26 cellular contexts compared by ENCODE assay signal in genomic region chr11:39294648-39295047, GRCh38.
A peak's percentile ranks its signal among the peaks of the same experiment; 100 is the strongest.
DNase-seq lines count a peak whose midpoint lies in the region; ATAC-seq, FAIRE-seq and TF ChIP-seq lines count a peak whose summit lies in the region.
"Had no signal": no experiment of that assay in that cellular context is flagged by ENCODE, and none has a peak within 500 bp of the region (broad histone marks: within the 10 kb centered on the region; RNA-seq: fewer than 3 reads in every experiment).

No MANE protein-coding gene starts in this region.

- ATAC-seq in activated naive CD8-positive, alpha-beta T cell treated with anti-CD3 and anti-CD28 coated beads, Interleukin-2, amount 50 U/mL, for 24 hours, result no peak

- H3K9ac ChIP-seq in kidney (ENCODE audit: low read length in 2 of 2), result no peak overlapping the region
- H3K9ac ChIP-seq: BLaER1 had no signal

- no peak for TF ChIP-seq CTCF in kidney (IDR thresholded peaks at IDR 0.05; ENCODE audit: borderline replicate concordance, extremely low read depth, insufficient read depth)

- no peaks in the 10 kb centered on the region for H3K36me3 ChIP-seq in kidney (ENCODE audit: control insufficient read depth in 1 of 2, insufficient read depth in 2 of 2, low read length in 2 of 2)
- H3K36me3 ChIP-seq: BE2C, BLaER1 had no signal

- no peak overlapping the region for H3K27ac ChIP-seq in kidney (ENCODE audit: low read depth in 2 of 2, low read length in 2 of 2)
- H3K27ac ChIP-seq: 22Rv1, BLaER1 had no signal

- peaks cover 16% of the 10 kb centered on the region for H3K9me3 Mint-ChIP-seq in activated naive CD8-positive, alpha-beta T cell treated with anti-CD3 and anti-CD28 coated beads, Interleukin-2, amount 50 U/mL, for 24 hours

- H3K4me1 ChIP-seq in kidney (ENCODE audit: control insufficient read depth in 1 of 2, insufficient read depth in 1 of 2, low read depth in 1 of 2, low read length in 2 of 2), result no peaks in the 10 kb centered on the region
- H3K4me1 ChIP-seq: BE2C, BLaER1 had no signal

- H3K4me1 Mint-ChIP-seq in activated naive CD8-positive, alpha-beta T cell treated with anti-CD3 and anti-CD28 coated beads, Interleukin-2, amount 50 U/mL, for 24 hours, result no peaks in the 10 kb centered on the region
- H3K4me1 Mint-ChIP-seq: CD14-positive monocyte; CD4-positive, alpha-beta memory T cell; CD8-positive, alpha-beta memory T cell had no signal

- no peak overlapping the region for H3K27ac Mint-ChIP-seq in activated naive CD8-positive, alpha-beta T cell treated with anti-CD3 and anti-CD28 coated beads, Interleukin-2, amount 50 U/mL, for 24 hours
- H3K27ac Mint-ChIP-seq: CD14-positive monocyte; CD4-positive, alpha-beta memory T cell; CD4-positive, CD25-positive, alpha-beta regulatory T cell; CD8-positive, alpha-beta memory T cell had no signal

- no peak overlapping the region for H3K4me3 ChIP-seq in kidney (ENCODE audit: low read length in 2 of 2)
- H3K4me3 ChIP-seq: BLaER1 had no signal

- FAIRE-seq in A204.1 (lab: Jason Lieb, UNC) (peak; percentile 94), TTC549 (lab: Jason Lieb, UNC) (peak; percentile 63), colon (lab: Jason Lieb, UNC) (peak; percentile 24), kidney (lab: Jason Lieb, UNC) (peak; percentile 83)
- FAIRE-seq: GM12891 had no signal

- H3K27me3 Mint-ChIP-seq in activated naive CD8-positive, alpha-beta T cell treated with anti-CD3 and anti-CD28 coated beads, Interleukin-2, amount 50 U/mL, for 24 hours, result no peaks in the 10 kb centered on the region
- H3K27me3 Mint-ChIP-seq: CD4-positive, alpha-beta memory T cell; CD4-positive, CD25-positive, alpha-beta regulatory T cell; CD8-positive, alpha-beta memory T cell had no signal

- DNase-seq in kidney, result no peak
- DNase-seq in germinal center (ENCODE audit: low spot score), result no peak
- DNase-seq in NCI-H1048 (lab: John Stamatoyannopoulos, UW), result no peak
- DNase-seq in dermis blood vessel endothelial cell, result no peak
- no peak for DNase-seq in activated naive CD8-positive, alpha-beta T cell treated with anti-CD3 and anti-CD28 coated beads, Interleukin-2, amount 50 U/mL, for 24 hours
- DNase-seq: ACHN; BE2C; C1 segment of cervical spinal cord; CD4-positive, alpha-beta memory T cell; CD4-positive, CD25-positive, alpha-beta regulatory T cell; CD8-positive, alpha-beta memory T cell; COR-L47; DMS 273 treated with DMSO at 0.1 percent for 48 hours; DMS153; DMS53; DMS79; DND-41; EL; GF-D8 had no signal

- H3K4me3 Mint-ChIP-seq in activated naive CD8-positive, alpha-beta T cell treated with anti-CD3 and anti-CD28 coated beads, Interleukin-2, amount 50 U/mL, for 24 hours, result no peak overlapping the region
- H3K4me3 Mint-ChIP-seq: CD14-positive monocyte; CD4-positive, alpha-beta memory T cell; CD4-positive, CD25-positive, alpha-beta regulatory T cell; CD8-positive, alpha-beta memory T cell had no signal

- H3K36me3 Mint-ChIP-seq in activated naive CD8-positive, alpha-beta T cell treated with anti-CD3 and anti-CD28 coated beads, Interleukin-2, amount 50 U/mL, for 24 hours (ENCODE audit: low read depth), result no peaks in the 10 kb centered on the region
- H3K36me3 Mint-ChIP-seq: CD14-positive monocyte; CD4-positive, alpha-beta memory T cell; CD4-positive, CD25-positive, alpha-beta regulatory T cell; CD8-positive, alpha-beta memory T cell had no signal

- no peaks in the 10 kb centered on the region for H3K9me3 ChIP-seq in kidney (ENCODE audit: control insufficient read depth in 1 of 2, low read length in 2 of 2)
- H3K9me3 ChIP-seq: BE2C, BLaER1 had no signal

- intact Hi-C loops in kidney (cut with DNase I), result no loop called here
